In the genomic region with DNA sequence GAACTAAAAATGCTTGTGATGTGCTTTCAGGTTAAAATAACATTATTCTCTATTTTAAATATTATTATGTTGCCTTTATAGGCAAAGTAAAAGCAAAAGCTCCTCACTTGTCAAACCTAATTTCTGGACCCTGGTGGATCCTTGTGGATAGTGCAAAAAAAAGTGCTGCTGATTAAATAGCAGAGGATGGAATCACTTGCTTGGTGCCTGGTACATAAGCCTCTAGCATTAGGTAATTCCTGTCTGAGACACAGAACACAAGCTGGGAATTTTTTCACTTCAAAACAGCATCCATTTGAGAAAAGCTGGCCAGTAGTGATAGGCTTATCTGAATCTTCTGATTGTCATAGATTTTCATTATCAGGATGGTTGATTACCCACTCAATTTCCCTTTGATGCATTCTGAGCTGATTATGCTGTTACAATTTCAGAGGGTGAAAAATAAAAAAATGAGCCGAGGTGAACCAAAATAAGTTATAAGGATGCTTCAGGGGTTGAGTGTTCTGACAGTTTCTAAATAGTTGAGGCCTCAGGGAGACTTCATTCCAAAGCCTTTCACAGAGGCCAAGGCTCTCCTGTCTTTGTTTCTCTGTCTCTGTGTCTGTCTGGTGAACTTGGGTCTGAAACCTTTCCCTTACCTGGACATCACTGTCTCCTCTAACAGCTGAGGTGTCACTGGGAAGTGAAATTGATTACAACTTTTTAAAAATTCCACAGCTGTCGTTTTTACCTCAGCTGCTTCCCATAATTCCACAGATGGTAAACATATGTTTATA, we compare ENCODE assay signal across 20 cellular contexts.
DNase-seq lines count a peak whose midpoint lies in the region; ATAC-seq and TF ChIP-seq lines count a peak whose summit lies in the region.
"Had no signal": no experiment of that assay in that cellular context is flagged by ENCODE, and none has a peak within 500 bp of the region (broad histone marks: within the 10 kb centered on the region; RNA-seq: fewer than 3 reads in every experiment).

No MANE protein-coding gene starts in this region.

- TF ChIP-seq CTCF in endodermal cell (conservative IDR thresholded peaks at IDR 0.05) (peak; percentile 37), mesothelial cell of epicardium (IDR thresholded peaks at IDR 0.05; ENCODE audit: unreplicated experiment) (no peak)

- 48% methylated on average over 2 of the region's 2 CpGs; no CpG with 5 or more reads in 1 of the 2 experiments for WGBS in endodermal cell (ENCODE audit: insufficient coverage in 1 of 2, insufficient read length in 1 of 2), 2 experiments

- H3K27ac ChIP-seq in HUES48 (ENCODE audit: low read depth, low read length), result peak overlapping the region; percentile 52
- H3K27ac ChIP-seq in endodermal cell (ENCODE audit: low read depth, low read length), result no peak overlapping the region
- H3K27ac ChIP-seq: 22Rv1 had no signal

- ATAC-seq in natural killer cell treated with Interleukin-12 subunit alpha and Interleukin-12 subunit beta and Interleukin-15 and Interleukin-18, amount 100 ng/mL, for 72 hours, result no peak

- no peaks in the 10 kb centered on the region for H3K36me3 ChIP-seq in HUES48 (ENCODE audit: control insufficient read depth, insufficient read depth, low read length)
- no peaks in the 10 kb centered on the region for H3K36me3 ChIP-seq in endodermal cell (ENCODE audit: control insufficient read depth, insufficient read depth, low read length)
- H3K36me3 ChIP-seq: BE2C, MG63 had no signal

- H3K36me3 Mint-ChIP-seq in endodermal cell (ENCODE audit: low read depth) (no peaks in the 10 kb centered on the region), mesothelial cell of epicardium (no peaks in the 10 kb centered on the region)
- H3K36me3 Mint-ChIP-seq in natural killer cell treated with Interleukin-12 subunit alpha and Interleukin-12 subunit beta and Interleukin-15 and Interleukin-18, amount 100 ng/mL, for 72 hours, result no peaks in the 10 kb centered on the region
- H3K36me3 Mint-ChIP-seq: CD14-positive monocyte; CD8-positive, alpha-beta memory T cell had no signal

- no peaks in the 10 kb centered on the region for H3K9me3 ChIP-seq in HUES48 (ENCODE audit: control insufficient read depth, insufficient read depth, low read length)
- H3K9me3 ChIP-seq in endodermal cell (ENCODE audit: control insufficient read depth, low read length), result no peaks in the 10 kb centered on the region
- H3K9me3 ChIP-seq: BE2C, MG63 had no signal

- DNase-seq in DMS 273 (lab: John Stamatoyannopoulos, UW; ENCODE audit: unreplicated experiment) (peak; percentile 1), DMS 273 treated with DMSO at 0.1 percent for 48 hours (lab: John Stamatoyannopoulos, UW) (no peak), endodermal cell (no peak), mesothelial cell of epicardium (ENCODE audit: low spot score in 2 of 2, unreplicated experiment in 2 of 2) (no peak), NCI-H1092 (lab: John Stamatoyannopoulos, UW) (no peak), DMS79 (lab: John Stamatoyannopoulos, UW) (no peak)
- no peak for DNase-seq in natural killer cell treated with Interleukin-12 subunit alpha and Interleukin-12 subunit beta and Interleukin-15 and Interleukin-18, amount 100 ng/mL, for 72 hours (ENCODE audit: low spot score)
- DNase-seq: BE2C; CD8-positive, alpha-beta memory T cell; IMR-90; KG1; MG63; NCI-H1694 treated with DMSO at 0.1 percent for 48 hours; NCI-H2171; NCI-H226; NCI-H510A; NCI-H774 had no signal

- H3K4me3 Mint-ChIP-seq in endodermal cell (no peak overlapping the region), mesothelial cell of epicardium (no peak overlapping the region)
- H3K4me3 Mint-ChIP-seq in natural killer cell treated with Interleukin-12 subunit alpha and Interleukin-12 subunit beta and Interleukin-15 and Interleukin-18, amount 100 ng/mL, for 72 hours, result no peak overlapping the region
- H3K4me3 Mint-ChIP-seq: CD14-positive monocyte; CD8-positive, alpha-beta memory T cell had no signal

- peaks cover 41% of the 10 kb centered on the region for H3K4me1 ChIP-seq in HUES48 (ENCODE audit: control insufficient read depth, insufficient read depth, low read length)
- peaks cover 3% of the 10 kb centered on the region for H3K4me1 ChIP-seq in endodermal cell (ENCODE audit: control insufficient read depth, insufficient read depth, low read length)
- H3K4me1 ChIP-seq: BE2C had no signal

- no peak overlapping the region for H3K27ac Mint-ChIP-seq in endodermal cell
- peak overlapping the region; percentile 47 for H3K27ac Mint-ChIP-seq in mesothelial cell of epicardium
- no peak overlapping the region for H3K27ac Mint-ChIP-seq in natural killer cell treated with Interleukin-12 subunit alpha and Interleukin-12 subunit beta and Interleukin-15 and Interleukin-18, amount 100 ng/mL, for 72 hours
- H3K27ac Mint-ChIP-seq: CD14-positive monocyte; CD8-positive, alpha-beta memory T cell had no signal

- 0 out of 2 replicates have a peak overlapping the region, but pooled peaks have one; percentile 2 for H3K4me3 ChIP-seq in HUES48 (ENCODE audit: low read depth, low read length)
- H3K4me3 ChIP-seq in endodermal cell (ENCODE audit: low read length), result no peak overlapping the region
- H3K4me3 ChIP-seq: MG63 had no signal

- H3K27me3 ChIP-seq in HUES48 (ENCODE audit: control insufficient read depth, insufficient read depth, low read length) (no peaks in the 10 kb centered on the region), endodermal cell (ENCODE audit: control insufficient read depth, insufficient read depth, low read length, poor library complexity, severe bottlenecking) (peaks cover 16% of the 10 kb centered on the region)
- H3K27me3 ChIP-seq: BE2C, MG63 had no signal

- H3K9ac ChIP-seq in HUES48 (ENCODE audit: low read depth, low read length) (no peak overlapping the region), endodermal cell (ENCODE audit: extremely low read depth, low read length, poor library complexity, severe bottlenecking) (no peak overlapping the region)

- H3K9me3 Mint-ChIP-seq in endodermal cell (peaks cover 4% of the 10 kb centered on the region), mesothelial cell of epicardium (no peaks in the 10 kb centered on the region)
- H3K9me3 Mint-ChIP-seq in natural killer cell treated with Interleukin-12 subunit alpha and Interleukin-12 subunit beta and Interleukin-15 and Interleukin-18, amount 100 ng/mL, for 72 hours, result peaks cover 11% of the 10 kb centered on the region
- H3K9me3 Mint-ChIP-seq: CD14-positive monocyte had no signal

- peaks cover 23% of the 10 kb centered on the region for H3K27me3 Mint-ChIP-seq in endodermal cell (ENCODE audit: insufficient read depth)
- no peaks in the 10 kb centered on the region for H3K27me3 Mint-ChIP-seq in mesothelial cell of epicardium (ENCODE audit: low read depth)
- H3K27me3 Mint-ChIP-seq in natural killer cell treated with Interleukin-12 subunit alpha and Interleukin-12 subunit beta and Interleukin-15 and Interleukin-18, amount 100 ng/mL, for 72 hours, result no peaks in the 10 kb centered on the region
- H3K27me3 Mint-ChIP-seq: CD8-positive, alpha-beta memory T cell had no signal

- H3K4me1 Mint-ChIP-seq in endodermal cell, result peaks cover 20% of the 10 kb centered on the region
- H3K4me1 Mint-ChIP-seq in mesothelial cell of epicardium, result peaks cover 4% of the 10 kb centered on the region
- H3K4me1 Mint-ChIP-seq in natural killer cell treated with Interleukin-12 subunit alpha and Interleukin-12 subunit beta and Interleukin-15 and Interleukin-18, amount 100 ng/mL, for 72 hours (ENCODE audit: low read depth in 2 of 2), result no peaks in the 10 kb centered on the region
- H3K4me1 Mint-ChIP-seq: CD14-positive monocyte; CD8-positive, alpha-beta memory T cell had no signal
